ENCODE assay signal across 36 cellular contexts in the genomic region with DNA sequence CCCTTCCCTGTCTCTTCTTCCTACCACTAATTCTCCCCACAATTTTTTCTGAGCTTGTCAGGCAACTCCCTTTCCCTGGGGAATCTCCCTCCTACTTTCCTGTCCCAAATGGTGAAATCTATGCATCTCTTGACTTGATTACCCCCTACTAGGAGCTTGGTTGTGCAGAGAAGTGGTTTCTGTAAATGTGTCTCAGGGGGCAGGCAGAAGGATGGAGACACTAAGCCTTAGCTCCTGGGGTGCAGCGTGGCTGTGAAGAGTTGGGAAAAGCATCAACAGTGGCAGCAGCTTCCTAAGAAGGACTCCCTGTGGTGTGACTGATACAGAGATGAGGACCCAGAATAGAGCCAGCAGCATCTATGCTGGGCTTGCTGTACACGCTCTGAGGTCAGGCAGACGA.
"Had no signal": no experiment of that assay in that cellular context is flagged by ENCODE, and none has a peak within 500 bp of the region (broad histone marks: within the 10 kb centered on the region; RNA-seq: fewer than 3 reads in every experiment).

No MANE protein-coding gene starts in this region.

- H3K36me3 Mint-ChIP-seq: activated naive CD4-positive, alpha-beta T cell treated with anti-CD3 and anti-CD28 coated beads, Interleukin-2, amount 50 U/mL, for 72 hours had no signal

- H3K27ac ChIP-seq: adrenal gland, body of pancreas, breast epithelium, Peyer's patch, SJSA1 had no signal

- DNase-seq: activated CD4-positive, alpha-beta T cell treated with anti-CD3 and anti-CD28 coated beads, Interleukin-2, amount 10 ng/mL, durations not matched to agents 24 days and 14 days; activated CD4-positive, alpha-beta T cell treated with anti-CD3 and anti-CD28 coated beads, Interleukin-2, amount 50 U/mL, for 4 hours; activated CD8-positive, alpha-beta T cell treated with anti-CD3 and anti-CD28 coated beads for 36 hours; activated effector memory CD4-positive, alpha-beta T cell treated with anti-CD3 and anti-CD28 coated beads, Interleukin-2, amount 50 U/mL, for 16 hours; activated naive CD4-positive, alpha-beta T cell; activated T-cell treated with anti-CD3 and anti-CD28 coated beads, Interleukin-2, amount 50 U/mL, for 1 hour; activated T-cell treated with anti-CD3 and anti-CD28 coated beads, Interleukin-2, amount 50 U/mL, for 72 hours; adrenal gland; body of pancreas; cerebellar nuclear complex; Kasumi-1; KG1; MG63; NCI-H1048; NCI-H1105 treated with DMSO at 0.1 percent for 48 hours; NCI-H1436; NCI-H1694; NCI-H1930; NCI-H2081 treated with DMSO at 0.1 percent for 48 hours; NCI-H510A; NCI-H526; NCI-H748 treated with DMSO at 0.1 percent for 48 hours; NK-92 treated with Interleukin-12 subunit alpha and Interleukin-12 subunit beta, amount 100 ng/mL, for 24 hours; PC-3; Peyer's patch; RPMI8226; SHP77 treated with DMSO at 0.1 percent for 48 hours; SW 1271; T-helper 1 cell; T-helper 2 cell; T-helper 9 cell had no signal

- H3K4me1 ChIP-seq: body of pancreas, breast epithelium, Peyer's patch had no signal

- H3K4me3 ChIP-seq: adrenal gland, body of pancreas, breast epithelium, MG63, Peyer's patch, SJSA1 had no signal

- FAIRE-seq: astrocyte had no signal

- H3K4me3 Mint-ChIP-seq: activated CD4-positive, alpha-beta T cell treated with anti-CD3 and anti-CD28 coated beads, Interleukin-2, amount 10 ng/mL, durations not matched to agents 24 days and 14 days; activated CD8-positive, alpha-beta T cell treated with anti-CD3 and anti-CD28 coated beads for 36 hours; activated T-cell treated with anti-CD3 and anti-CD28 coated beads, Interleukin-2, amount 50 U/mL, for 72 hours; activated T-helper 17 cell treated with anti-CD3 and anti-CD28 coated beads, Interleukin-2, amount 50 U/mL, for 72 hours had no signal

- H3K27ac Mint-ChIP-seq: activated CD4-positive, alpha-beta T cell treated with anti-CD3 and anti-CD28 coated beads, Interleukin-2, amount 10 ng/mL, durations not matched to agents 24 days and 14 days; activated CD8-positive, alpha-beta T cell treated with anti-CD3 and anti-CD28 coated beads for 36 hours; activated naive CD4-positive, alpha-beta T cell treated with anti-CD3 and anti-CD28 coated beads, Interleukin-2, amount 50 U/mL, for 72 hours; activated T-cell treated with anti-CD3 and anti-CD28 coated beads, Interleukin-2, amount 50 U/mL, for 72 hours; activated T-helper 17 cell treated with anti-CD3 and anti-CD28 coated beads, Interleukin-2, amount 50 U/mL, for 72 hours had no signal

- H3K4me1 Mint-ChIP-seq: activated CD4-positive, alpha-beta T cell treated with anti-CD3 and anti-CD28 coated beads, Interleukin-2, amount 10 ng/mL, durations not matched to agents 24 days and 14 days; activated T-helper 17 cell treated with anti-CD3 and anti-CD28 coated beads, Interleukin-2, amount 50 U/mL, for 72 hours had no signal

- ATAC-seq: activated CD8-positive, alpha-beta T cell treated with anti-CD3 and anti-CD28 coated beads for 36 hours; activated naive CD4-positive, alpha-beta T cell treated with anti-CD3 and anti-CD28 coated beads, Interleukin-2, amount 50 U/mL, for 72 hours; activated T-cell treated with anti-CD3 and anti-CD28 coated beads, Interleukin-2, amount 50 U/mL, for 72 hours; activated T-helper 17 cell treated with anti-CD3 and anti-CD28 coated beads, Interleukin-2, amount 50 U/mL, for 72 hours; body of pancreas; PC-3 had no signal

- H3K36me3 ChIP-seq: adrenal gland, breast epithelium, MG63, Peyer's patch, SJSA1 had no signal

- H3K9me3 Mint-ChIP-seq: activated CD4-positive, alpha-beta T cell treated with anti-CD3 and anti-CD28 coated beads, Interleukin-2, amount 10 ng/mL, durations not matched to agents 24 days and 14 days; activated CD8-positive, alpha-beta T cell treated with anti-CD3 and anti-CD28 coated beads for 36 hours; activated naive CD4-positive, alpha-beta T cell treated with anti-CD3 and anti-CD28 coated beads, Interleukin-2, amount 50 U/mL, for 72 hours; activated T-cell treated with anti-CD3 and anti-CD28 coated beads, Interleukin-2, amount 50 U/mL, for 72 hours; activated T-helper 17 cell treated with anti-CD3 and anti-CD28 coated beads, Interleukin-2, amount 50 U/mL, for 72 hours had no signal

- H3K9me3 ChIP-seq: adrenal gland, body of pancreas, breast epithelium, MG63, Peyer's patch, SJSA1 had no signal
